8 cellular contexts compared by ENCODE assay signal in the genomic region with DNA sequence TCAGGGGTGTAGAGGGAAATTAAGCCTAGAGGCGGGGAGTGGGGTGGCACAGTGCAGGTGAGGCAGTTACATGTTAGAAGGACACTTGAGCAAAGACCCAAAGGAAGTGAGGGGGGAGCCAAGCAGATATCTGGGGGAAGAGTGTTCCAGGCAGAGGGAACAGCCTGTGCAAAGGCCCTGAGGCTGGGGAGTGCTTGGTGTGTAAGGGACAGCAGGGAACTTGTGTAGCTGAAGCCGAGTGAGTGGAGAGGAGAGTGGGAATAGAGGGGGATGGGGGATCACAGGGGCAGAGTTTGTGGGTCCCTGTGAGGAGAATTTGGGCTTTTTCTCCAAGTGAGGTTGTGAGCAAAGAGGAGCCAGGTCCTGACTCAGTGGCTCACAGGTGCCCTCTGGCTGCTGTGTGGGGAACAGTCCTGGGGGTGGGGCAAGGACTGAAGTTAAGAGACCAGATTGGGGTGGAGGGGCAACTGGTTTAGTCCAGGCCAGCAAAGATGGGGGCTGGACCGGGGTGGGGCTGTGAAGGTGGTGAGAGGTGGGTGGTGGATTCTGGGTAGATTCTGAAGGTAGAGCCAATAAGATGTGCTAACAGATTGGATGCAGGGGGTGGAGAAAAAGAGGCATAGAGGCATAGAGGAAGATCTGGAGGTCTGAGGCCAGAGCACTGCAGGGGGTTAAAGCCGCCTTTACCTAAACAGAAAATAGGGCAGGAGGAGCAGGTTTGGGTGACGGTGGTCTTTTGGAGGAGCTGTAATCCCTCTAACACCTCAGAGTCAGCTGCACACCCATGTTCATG.
DNase-seq lines count a peak whose midpoint lies in the region; ATAC-seq and TF ChIP-seq lines count a peak whose summit lies in the region.

No MANE protein-coding gene starts in this region.

- ATAC-seq in GM19397 (IDR thresholded peaks at IDR 0.05; ENCODE audit: unreplicated experiment) = no peak
- no peak for ATAC-seq in GM19023 (IDR thresholded peaks at IDR 0.05; ENCODE audit: unreplicated experiment)

- no peak overlapping the region for H3K4me3 ChIP-seq in fibroblast of the aortic adventitia (ENCODE audit: low read depth, low read length)
- no peak overlapping the region for H3K4me3 ChIP-seq in retinal pigment epithelial cell (ENCODE audit: low read length)

- DNase-seq in NCI-H2196 (lab: John Stamatoyannopoulos, UW; ENCODE audit: unreplicated experiment) (peak; percentile 36), NCI-H2196 treated with DMSO at 0.1 percent for 48 hours (lab: John Stamatoyannopoulos, UW; ENCODE audit: unreplicated experiment) (no peak), NCI-H82 treated with DMSO at 0.1 percent for 48 hours (lab: John Stamatoyannopoulos, UW; ENCODE audit: unreplicated experiment) (peak; percentile 3), activated T-cell treated with anti-CD3 and anti-CD28 coated beads for 1 hour (ENCODE audit: low read depth) (peak; percentile 30), fibroblast of the aortic adventitia (ENCODE audit: low read depth) (peak; percentile 51), retinal pigment epithelial cell (ENCODE audit: low read depth) (no peak)

- peak; percentile 91 for TF ChIP-seq CTCF in fibroblast of the aortic adventitia (IDR thresholded peaks at IDR 0.05; ENCODE audit: insufficient read depth, low read length)
- TF ChIP-seq CTCF in retinal pigment epithelial cell (conservative IDR thresholded peaks at IDR 0.05; ENCODE audit: low read depth, low read length) = peak; percentile 89

Comparison
In these comparisons a context has a peak if more than half of its experiments do, and no peak if none do; other contexts are left out.
1. DNase-seq: peak in NCI-H2196 (single experiment), NCI-H82 treated with DMSO at 0.1 percent for 48 hours (single experiment), activated T-cell treated with anti-CD3 and anti-CD28 coated beads for 1 hour (single experiment) and fibroblast of the aortic adventitia (single experiment); none in NCI-H2196 treated with DMSO at 0.1 percent for 48 hours (single experiment) and retinal pigment epithelial cell (single experiment).